Comparison of ENCODE assay signal across 2 cellular contexts in the genomic region with DNA sequence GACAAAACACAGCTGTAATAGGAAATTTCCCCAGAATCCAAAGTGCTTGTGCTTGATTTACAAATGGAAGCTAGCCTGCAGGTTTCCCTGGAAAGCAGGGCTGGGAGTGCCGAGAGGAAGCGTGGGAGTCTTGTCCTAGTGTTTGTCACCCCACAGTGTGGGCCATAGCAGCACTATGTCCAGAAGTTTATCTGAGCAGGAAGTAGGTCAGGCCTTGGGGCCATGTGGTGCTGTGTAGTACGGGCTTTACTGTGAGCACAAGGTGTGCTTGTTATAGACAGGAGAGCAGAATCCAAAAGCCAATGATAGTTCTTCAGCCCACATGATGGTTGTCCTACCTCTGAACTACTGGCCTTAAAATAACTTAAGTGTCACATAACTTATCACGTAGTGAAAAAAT.
TF ChIP-seq lines count a peak whose summit lies in the region.

No MANE protein-coding gene starts in this region.

TF ChIP-seq in IMR-90, 13 proteins besides CTCF, POLR2A, EP300 and RAD21:
- TF ChIP-seq BHLHE40 (IDR thresholded peaks at IDR 0.05; ENCODE audit: low read depth, low read length), result no peak
- TF ChIP-seq MXI1 (IDR thresholded peaks at IDR 0.05; ENCODE audit: borderline replicate concordance, low read depth, low read length), result no peak
- no peak for TF ChIP-seq MAFK (IDR thresholded peaks at IDR 0.05; ENCODE audit: low read depth, low read length)
- no peak for TF ChIP-seq MAZ (IDR thresholded peaks at IDR 0.05; ENCODE audit: borderline replicate concordance, low read depth, low read length)

TF ChIP-seq in GM12891, 5 proteins besides CTCF, POLR2A, EP300 and RAD21:
- TF ChIP-seq TAF1 (IDR thresholded peaks at IDR 0.05; ENCODE audit: low read depth, low read length) (no peak), SPI1 (IDR thresholded peaks at IDR 0.05; ENCODE audit: low read depth, low read length) (no peak), POLR2AphosphoS5 (IDR thresholded peaks at IDR 0.05; ENCODE audit: low read depth, low read length) (no peak), POU2F2 (IDR thresholded peaks at IDR 0.05; ENCODE audit: low read depth, low read length) (no peak)
